ENCODE assay signal across 8 cellular contexts in genomic region chr4:105895609-105896460, GRCh38. TPM values are rescaled to one million over a fixed set of nuclear protein-coding genes. Genes with fewer than 3 reads are reported as not detected.
DNase-seq lines count a peak whose midpoint lies in the region; ATAC-seq, FAIRE-seq and TF ChIP-seq lines count a peak whose summit lies in the region.

No MANE protein-coding gene starts in this region.

- peak overlapping the region; percentile 57 for H3K4me3 Mint-ChIP-seq in MCF 10A (ENCODE audit: unreplicated experiment)
- H3K4me3 Mint-ChIP-seq in CD14-positive monocyte = peak overlapping the region in 1 of 2 donors; percentile 69

- WGBS in right lobe of liver (ENCODE audit: insufficient coverage, low coverage, low lambda C conversion rate, missing lambda C conversion rate) = 3% methylated on average over 7 of the region's 82 CpGs
- WGBS in thyroid gland, 2 donors = 1% methylated on average over 40 to 43 of the region's 82 CpGs

- BruUV-seq in MCF 10A (replicated peaks; lab: Mats Ljungman, UMichigan) = no TSS peak

- H3K27ac ChIP-seq in right lobe of liver (no peak overlapping the region), thyroid gland (peak overlapping the region; percentile 86 to 96 (median 95))

- no peaks in the 10 kb centered on the region for H3K36me3 ChIP-seq in right lobe of liver
- no peaks in the 10 kb centered on the region for H3K36me3 ChIP-seq in thyroid gland

- POLR2A ChIA-PET in MCF 10A (lab: Yijun Ruan, JAX) = no interaction called here

- H3K27me3 ChIP-seq in right lobe of liver (peaks cover 0 to 15% of the 10 kb centered on the region in 2 donors), thyroid gland (no peaks in the 10 kb centered on the region)

- intact Hi-C loops in MCF 10A (cut with micrococcal nuclease) (no loop called here), right lobe of liver (cut with DNase I) (no loop called here), thyroid gland (cut with DNase I) (loop anchor here (5.0 kb wide), 1 partner anchor 36 kb away; no protein-coding TSS in a partner anchor), CD14-positive monocyte (cut with micrococcal nuclease) (no loop called here)

- no peaks in the 10 kb centered on the region for H3K9me3 Mint-ChIP-seq in MCF 10A (ENCODE audit: unreplicated experiment)
- peaks cover 0 to 8% (median 4%) of the 10 kb centered on the region in 7 donors for H3K9me3 Mint-ChIP-seq in CD14-positive monocyte

- TF ChIP-seq POLR2A in GM12892 (IDR thresholded peaks at IDR 0.05; ENCODE audit: low read depth, low read length) (no peak), right lobe of liver (IDR thresholded peaks at IDR 0.05) (no peak), thyroid gland (IDR thresholded peaks at IDR 0.05) (peak in 1 of 2 donors; percentile 32)

- H3K4me3 ChIP-seq in right lobe of liver (peak overlapping the region; percentile 14 to 37 (median 18)), thyroid gland (replicated peaks in 1 of 3) (peak overlapping the region; percentile 54 to 81 (median 77))

- TF ChIP-seq CTCF in MCF 10A (IDR thresholded peaks at IDR 0.05; ENCODE audit: unreplicated experiment) (no peak), right lobe of liver (IDR thresholded peaks at IDR 0.05) (no peak), thyroid gland (IDR thresholded peaks at IDR 0.05) (peak in 3 of 6 experiments; percentile 24 to 37 (median 28)), CD14-positive monocyte (IDR thresholded peaks at IDR 0.05) (no peak)

- H3K27me3 Mint-ChIP-seq in MCF 10A (ENCODE audit: insufficient read depth, unreplicated experiment) (peaks cover 24% of the 10 kb centered on the region), CD14-positive monocyte (ENCODE audit: low read depth in 3 of 3) (peaks cover 51 to 74% (median 61%) of the 10 kb centered on the region in 3 donors)

- ATAC-seq in GM21576 (IDR thresholded peaks at IDR 0.05; ENCODE audit: unreplicated experiment) (peak; percentile 40), right lobe of liver (peak in 3 of 4 donors; percentile 25 to 46 (median 33))

- DNase-seq in GM12892 (ENCODE audit: insufficient read length) = peak; percentile 29
- peak; percentile 7 for DNase-seq in M059J (ENCODE audit: low read depth)
- DNase-seq in MCF 10A (ENCODE audit: unreplicated experiment) = no peak
- peak; percentile 20 to 52 (median 44) for DNase-seq in right lobe of liver
- DNase-seq in thyroid gland = peak; percentile 65 to 66
- DNase-seq in SHP77 (lab: John Stamatoyannopoulos, UW) = no peak
- no peak for DNase-seq in CD14-positive monocyte (ENCODE audit: low spot score)

- peak; percentile 88 for FAIRE-seq in GM12892 (lab: Jason Lieb, UNC)

- CTCF ChIA-PET in MCF 10A (lab: Yijun Ruan, JAX) = no interaction called here

- no peaks in the 10 kb centered on the region for H3K9me3 ChIP-seq in right lobe of liver
- no peaks in the 10 kb centered on the region for H3K9me3 ChIP-seq in thyroid gland

- H3K36me3 Mint-ChIP-seq in MCF 10A (ENCODE audit: insufficient read depth, unreplicated experiment) (no peaks in the 10 kb centered on the region), CD14-positive monocyte (peaks cover 0 to 4% of the 10 kb centered on the region in 2 donors)

- H3K4me1 Mint-ChIP-seq in MCF 10A (ENCODE audit: insufficient read depth, unreplicated experiment) (peaks cover 27% of the 10 kb centered on the region), CD14-positive monocyte (no peaks in the 10 kb centered on the region)

- no peak overlapping the region for H3K27ac Mint-ChIP-seq in MCF 10A (ENCODE audit: low read depth, unreplicated experiment)
- H3K27ac Mint-ChIP-seq in CD14-positive monocyte = no peak overlapping the region

- H3K4me1 ChIP-seq in right lobe of liver = no peaks in the 10 kb centered on the region
- H3K4me1 ChIP-seq in thyroid gland = peaks cover 30 to 41% of the 10 kb centered on the region in 2 donors

RNA-seq across cellular contexts. Expression of gene NPNT, which starts 0.6 kb away (rescaled TPM):
- 15.9 TPM for polyA plus RNA-seq in GM12892 (2012; ENCODE audit: missing spikeins)
- 0.07 TPM in 1 of 2 replicates, not detected in the other for total RNA-seq in M059J (2014; rRNA removed; shearing (Covaris generic))
- 0.09 TPM in 1 of 2 replicates, not detected in the other for total RNA-seq in MCF 10A (2022)
- total RNA-seq in right lobe of liver = 1 to 10 TPM in 4 of 6 experiments, under 1 TPM in 2; 0.71 to 1.7 (median 1.1) TPM
- total RNA-seq in thyroid gland = 100 to 1,000 TPM; 630 to 907 (median 817) TPM
- polyA plus RNA-seq in CD14-positive monocyte = not detected

Comparison
In these comparisons a context has a peak if more than half of its experiments do, and no peak if none do; other contexts are left out.
1. DNase-seq: peak in GM12892 (single experiment), M059J (single experiment), right lobe of liver (3 of 3) and thyroid gland (2 of 2); none in MCF 10A (single experiment), SHP77 (0 of 2) and CD14-positive monocyte (single experiment).
2. H3K27ac ChIP-seq: peak in thyroid gland (3 of 3); none in right lobe of liver (0 of 3).
3. RNA of gene NPNT, which starts 0.6 kb away (total RNA-seq): 630 to 907 TPM in thyroid gland; 0.71 to 1.7 TPM in right lobe of liver, 0.09 TPM in MCF 10A and 0.07 TPM in M059J; every median in the first group is over 100 times any median in the second.